ENCODE assay signal across 8 cellular contexts in genomic region chr19:49767380-49767779, GRCh38. TPM values are rescaled to one million over a fixed set of nuclear protein-coding genes. Genes with fewer than 3 reads are reported as not detected.
DNase-seq lines count a peak whose midpoint lies in the region; ATAC-seq and TF ChIP-seq lines count a peak whose summit lies in the region.

No MANE protein-coding gene starts in this region.

- DNase-seq in GM23338 (ENCODE audit: low spot score) (peak; percentile 46), SW480 (ENCODE audit: low spot score) (peak; percentile 22), foreskin fibroblast (peak; percentile 9 to 44), gastrocnemius medialis (no peak), NCI-H2196 (lab: John Stamatoyannopoulos, UW; ENCODE audit: unreplicated experiment) (no peak), activated gamma-delta T cell (lab: John Stamatoyannopoulos, UW) (no peak), epidermal melanocyte (ENCODE audit: insufficient read length, low spot score) (no peak), NCI-H524 treated with DMSO at 0.1 percent for 48 hours (lab: John Stamatoyannopoulos, UW) (no peak)

- H3K9me2 ChIP-seq in GM23338 (ENCODE audit: insufficient read depth), result no peaks in the 10 kb centered on the region

- TF ChIP-seq CTCF in GM23338 (conservative IDR thresholded peaks at IDR 0.05; ENCODE audit: low read depth in 2 of 2), result no peak
- no peak for TF ChIP-seq CTCF in foreskin fibroblast (IDR thresholded peaks at IDR 0.05; ENCODE audit: low read depth, low read length)
- TF ChIP-seq CTCF in gastrocnemius medialis (IDR thresholded peaks at IDR 0.05 in 4 of 5, conservative IDR thresholded peaks at IDR 0.05 in 1 of 5), result no peak

- in situ Hi-C loops in gastrocnemius medialis (cut with MboI; ENCODE audit: low sequenced_read_pairs in 4 of 4), result no loop called here

- no peaks in the 10 kb centered on the region for H3K36me3 ChIP-seq in GM23338 (ENCODE audit: insufficient read depth)
- H3K36me3 ChIP-seq in gastrocnemius medialis, result no peaks in the 10 kb centered on the region

- H3K4me1 Mint-ChIP-seq in GM23338, result peaks cover 26% of the 10 kb centered on the region

- no peak for ATAC-seq in GM23338
- ATAC-seq in gastrocnemius medialis, result no peak

- H3K4me3 Mint-ChIP-seq in GM23338, result peak overlapping the region; percentile 94

- peaks cover 3% of the 10 kb centered on the region; the same call in 2 of the 3 replicates for H3K36me3 Mint-ChIP-seq in GM23338 (ENCODE audit: low read depth)

- no peak for TF ChIP-seq POLR2A in gastrocnemius medialis (IDR thresholded peaks at IDR 0.05)

- peaks cover 6% of the 10 kb centered on the region; the same call in 1 of the 2 replicates for H3F3A ChIP-seq in GM23338 (replicated peaks; ENCODE audit: low read depth)

- H3K27ac ChIP-seq in GM23338 (ENCODE audit: low read depth) (peak overlapping the region; percentile 74; the same call in 1 of the 2 replicates), gastrocnemius medialis (peak overlapping the region; percentile 84 to 96 (median 92))

- peak overlapping the region; percentile 61 for H3K27ac Mint-ChIP-seq in GM23338

- H2AFZ ChIP-seq in GM23338, result peak overlapping the region; percentile 74; the same call in 1 of the 2 replicates

- intact Hi-C loops in gastrocnemius medialis (cut with DNase I; ENCODE audit: low total_unique reads), result loop anchor here (2.0 to 10.0 kb wide), 4 partner anchors 50 to 1993 kb away; partner anchors contain the start of genes CLDND2, ETFB and SELENOW

- H3K79me2 ChIP-seq in GM23338 (replicated peaks; ENCODE audit: insufficient read depth), result peaks cover 41% of the 10 kb centered on the region

- peak overlapping the region; percentile 95 for H3K4me3 ChIP-seq in GM23338
- H3K4me3 ChIP-seq in foreskin fibroblast (ENCODE audit: low read depth in 1 of 2, low read length in 2 of 2), result peak overlapping the region; percentile 92 to 97
- peak overlapping the region; percentile 64 to 99 (median 92) for H3K4me3 ChIP-seq in gastrocnemius medialis

- H3K27me3 Mint-ChIP-seq in GM23338 (ENCODE audit: insufficient read depth, low read depth, poor library complexity), result peaks cover 17% of the 10 kb centered on the region

- H3K4me1 ChIP-seq in GM23338 (ENCODE audit: insufficient read depth) (no peaks in the 10 kb centered on the region), gastrocnemius medialis (peaks cover 19 to 22% of the 10 kb centered on the region in 2 donors)

- H3K27me3 ChIP-seq in GM23338 (ENCODE audit: insufficient read depth) (no peaks in the 10 kb centered on the region), gastrocnemius medialis (no peaks in the 10 kb centered on the region)

- H3K9me3 ChIP-seq in gastrocnemius medialis, result no peaks in the 10 kb centered on the region

- H3K9me3 Mint-ChIP-seq in GM23338, result peaks cover 3% of the 10 kb centered on the region; the same call in 1 of the 3 replicates

- H3K4me2 ChIP-seq in GM23338, result peak overlapping the region; percentile 96

- H4K20me1 ChIP-seq in GM23338 (replicated peaks; ENCODE audit: insufficient read depth), result no peaks in the 10 kb centered on the region; the same call in 1 of the 2 replicates

TF ChIP-seq in GM23338, 12 proteins besides CTCF, POLR2A, EP300 and RAD21:
- no peak for TF ChIP-seq POLR2AphosphoS5 (IDR thresholded peaks at IDR 0.05; ENCODE audit: low read depth)
- TF ChIP-seq EZH2 (IDR thresholded peaks at IDR 0.05; ENCODE audit: low read depth, unreplicated experiment), result no peak
- no peak for TF ChIP-seq CREB1 (CRISPR knock-in tag; IDR thresholded peaks at IDR 0.05; ENCODE audit: low read depth)
- TF ChIP-seq STAT1 (IDR thresholded peaks at IDR 0.05; ENCODE audit: unreplicated experiment), result no peak
- no peak for TF ChIP-seq JUNB (IDR thresholded peaks at IDR 0.05; ENCODE audit: unreplicated experiment)
- TF ChIP-seq ZNF331 (CRISPR knock-in tag; IDR thresholded peaks at IDR 0.05; ENCODE audit: low read depth), result no peak
- TF ChIP-seq ZNF462 (CRISPR knock-in tag; IDR thresholded peaks at IDR 0.05), result no peak
- no peak for TF ChIP-seq EZH2phosphoT487 (IDR thresholded peaks at IDR 0.05; ENCODE audit: unreplicated experiment)

RNA-seq across cellular contexts. Expression of gene AP2A1, which starts 0.6 kb away (rescaled TPM):
- 110 and 129 TPM in 2 replicates for total RNA-seq in GM23338 (2014; rRNA removed; shearing (Covaris generic))
- polyA plus RNA-seq in GM23338 (2016; fragmentation: Nextera tagmentation; extraction: Ambion mirVana), result 34.1 and 37.2 TPM in 2 replicates
- 100 to 1,000 TPM in 3 of 4 donors, 10 to 100 TPM in 1; 94.2 to 142 (median 131) TPM for total RNA-seq in gastrocnemius medialis

RNA-seq across cellular contexts. Expression of gene TSKS, which starts 4.3 kb away (rescaled TPM):
- total RNA-seq in GM23338 (2014; rRNA removed; shearing (Covaris generic)), result not detected in 2 replicates
- 0.82 and 0.99 TPM in 2 replicates for polyA plus RNA-seq in GM23338 (2016; fragmentation: Nextera tagmentation; extraction: Ambion mirVana)
- under 1 TPM in 2 of 4 donors, not detected in 2; 0.13 to 0.16 TPM for total RNA-seq in gastrocnemius medialis

RNA-seq across cellular contexts. Expression of gene FUZ, which starts 45.7 kb away (rescaled TPM):
- total RNA-seq in GM23338 (2014; rRNA removed; shearing (Covaris generic)), result 25.7 and 34.8 TPM in 2 replicates
- polyA plus RNA-seq in GM23338 (2016; fragmentation: Nextera tagmentation; extraction: Ambion mirVana), result 24.3 TPM in 2 replicates
- total RNA-seq in gastrocnemius medialis, result 10 to 100 TPM; 14.2 to 35.5 (median 26.0) TPM

RNA-seq across cellular contexts. Expression of gene MED25, which starts 50.7 kb away (rescaled TPM):
- total RNA-seq in GM23338 (2014; rRNA removed; shearing (Covaris generic)), result 47.1 and 58.6 TPM in 2 replicates
- polyA plus RNA-seq in GM23338 (2016; fragmentation: Nextera tagmentation; extraction: Ambion mirVana), result 45.6 and 46.4 TPM in 2 replicates
- total RNA-seq in gastrocnemius medialis, result 100 to 1,000 TPM in 1 of 4 donors, 10 to 100 TPM in 3; 46.6 to 105 (median 78.7) TPM

Comparison
In these comparisons a context has a peak if more than half of its experiments do, and no peak if none do; other contexts are left out.
1. DNase-seq: peak in GM23338 (single experiment), SW480 (single experiment) and foreskin fibroblast (2 of 2); none in gastrocnemius medialis (0 of 2), NCI-H2196 (single experiment), activated gamma-delta T cell (single experiment), epidermal melanocyte (single experiment) and NCI-H524 treated with DMSO at 0.1 percent for 48 hours (single experiment).
2. Peak in every context shown above with its lines, with median percentiles within 50 percentile points of each other: H3K4me3 ChIP-seq.